ENCODE assay signal across 17 cellular contexts in the genomic region with DNA sequence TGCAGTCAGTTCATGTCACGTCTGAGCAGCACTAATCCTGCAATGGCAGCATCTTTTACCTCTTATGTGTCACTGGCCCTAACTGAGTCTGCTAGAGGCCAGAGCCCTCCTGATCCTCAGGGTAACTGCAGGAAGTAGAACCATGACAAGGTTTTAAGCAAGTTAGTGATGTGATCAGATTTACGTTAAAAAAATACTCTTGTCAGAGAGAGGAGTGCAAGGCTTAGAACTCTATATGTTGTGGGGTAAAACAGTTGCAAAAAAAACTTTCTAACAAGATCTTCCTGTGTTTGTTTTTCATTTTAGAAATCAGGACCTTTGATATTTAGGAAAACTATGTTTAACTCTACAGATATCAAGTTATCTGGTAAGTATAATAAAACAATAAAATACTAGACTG. TPM values are rescaled to one million over a fixed set of nuclear protein-coding genes. Genes with fewer than 3 reads are reported as not detected.
DNase-seq lines count a peak whose midpoint lies in the region; ATAC-seq and TF ChIP-seq lines count a peak whose summit lies in the region.
"Had no signal": no experiment of that assay in that cellular context is flagged by ENCODE, and none has a peak within 500 bp of the region (broad histone marks: within the 10 kb centered on the region; RNA-seq: fewer than 3 reads in every experiment).

No MANE protein-coding gene starts in this region.

- H3K9ac ChIP-seq in duodenal mucosa (ENCODE audit: low read depth in 1 of 2, low read length in 2 of 2), result no peak overlapping the region
- H3K9ac ChIP-seq: BLaER1 had no signal

- POLR2A ChIA-PET in activated CD4-positive, alpha-beta memory T cell treated with anti-CD3 and anti-CD28 coated beads, Interleukin-2, amount 10 ng/mL, durations not matched to agents 7 days and 5 days (lab: Charles Lee), result no interaction called here
- POLR2A ChIA-PET in activated CD4-positive, alpha-beta memory T cell treated with anti-CD3 and anti-CD28 coated beads for 36 hours (lab: Charles Lee), result no interaction called here
- POLR2A ChIA-PET in activated CD8-positive, alpha-beta T cell treated with anti-CD3 and anti-CD28 coated beads for 36 hours (lab: Charles Lee), result no interaction called here

- intact Hi-C loops in activated CD4-positive, alpha-beta memory T cell treated with anti-CD3 and anti-CD28 coated beads for 36 hours (cut with micrococcal nuclease), result loop anchor here (5.0 kb wide), 1 partner anchor 588 kb away; a partner anchor contains a TSS
- intact Hi-C loops in activated CD8-positive, alpha-beta T cell treated with anti-CD3 and anti-CD28 coated beads for 36 hours (cut with micrococcal nuclease), result loop anchor here (10.0 kb wide), 1 partner anchor 195 kb away; a partner anchor contains a TSS

- H3K4me1 ChIP-seq in duodenal mucosa (ENCODE audit: control insufficient read depth in 1 of 2, insufficient read depth in 2 of 2, low read length in 2 of 2) (peaks cover 37 to 49% of the 10 kb centered on the region in 2 donors), osteoblast (ENCODE audit: insufficient read depth, low read length) (peaks cover 13% of the 10 kb centered on the region)

- peaks cover 56% of the 10 kb centered on the region for H3K36me3 Mint-ChIP-seq in activated CD4-positive, alpha-beta memory T cell treated with anti-CD3 and anti-CD28 coated beads, Interleukin-2, amount 10 ng/mL, durations not matched to agents 7 days and 5 days (ENCODE audit: low read depth)
- peaks cover 37% of the 10 kb centered on the region for H3K36me3 Mint-ChIP-seq in activated CD4-positive, alpha-beta memory T cell treated with anti-CD3 and anti-CD28 coated beads for 36 hours
- H3K36me3 Mint-ChIP-seq in activated CD8-positive, alpha-beta T cell treated with anti-CD3 and anti-CD28 coated beads for 36 hours (ENCODE audit: low read depth), result peaks cover 47% of the 10 kb centered on the region

- no peak overlapping the region for H3K4me3 Mint-ChIP-seq in activated CD4-positive, alpha-beta memory T cell treated with anti-CD3 and anti-CD28 coated beads, Interleukin-2, amount 10 ng/mL, durations not matched to agents 7 days and 5 days
- H3K4me3 Mint-ChIP-seq in activated CD4-positive, alpha-beta memory T cell treated with anti-CD3 and anti-CD28 coated beads for 36 hours, result no peak overlapping the region
- no peak overlapping the region for H3K4me3 Mint-ChIP-seq in activated CD8-positive, alpha-beta T cell treated with anti-CD3 and anti-CD28 coated beads for 36 hours

- no peaks in the 10 kb centered on the region for H3K9me3 Mint-ChIP-seq in activated CD4-positive, alpha-beta memory T cell treated with anti-CD3 and anti-CD28 coated beads, Interleukin-2, amount 10 ng/mL, durations not matched to agents 7 days and 5 days
- H3K9me3 Mint-ChIP-seq in activated CD4-positive, alpha-beta memory T cell treated with anti-CD3 and anti-CD28 coated beads for 36 hours, result peaks cover 14% of the 10 kb centered on the region
- peaks cover 9% of the 10 kb centered on the region for H3K9me3 Mint-ChIP-seq in activated CD8-positive, alpha-beta T cell treated with anti-CD3 and anti-CD28 coated beads for 36 hours
- H3K9me3 Mint-ChIP-seq: CD8-positive, alpha-beta memory T cell; HFFc6 had no signal

- DNase-seq in activated CD4-positive, alpha-beta memory T cell treated with anti-CD3 and anti-CD28 coated beads, Interleukin-2, amount 10 ng/mL, durations not matched to agents 7 days and 5 days, result no peak
- no peak for DNase-seq in activated CD4-positive, alpha-beta memory T cell treated with anti-CD3 and anti-CD28 coated beads for 36 hours
- DNase-seq in osteoblast (ENCODE audit: insufficient read length, low spot score, missing footprints) (peak; percentile 70), omental fat pad (ENCODE audit: low spot score) (no peak), HUDEP-2 (lab: John Stamatoyannopoulos, UW; ENCODE audit: unreplicated experiment in 76 of 76) (no peak)
- no peak for DNase-seq in activated CD8-positive, alpha-beta T cell treated with anti-CD3 and anti-CD28 coated beads for 36 hours
- DNase-seq: AML-193; Caco-2; CD8-positive, alpha-beta memory T cell; DND-41; GDM1; HFFc6 had no signal

- no peaks in the 10 kb centered on the region for H3K27me3 ChIP-seq in duodenal mucosa (ENCODE audit: control insufficient read depth in 1 of 2, insufficient read depth in 2 of 2, low read length in 2 of 2)
- no peaks in the 10 kb centered on the region for H3K27me3 ChIP-seq in osteoblast (ENCODE audit: insufficient read depth, low read length)
- H3K27me3 ChIP-seq: BLaER1 had no signal

- TF ChIP-seq CTCF in osteoblast (IDR thresholded peaks at IDR 0.05; ENCODE audit: extremely low read depth, low read depth, low read length), result no peak
- no peak for TF ChIP-seq CTCF in omental fat pad (IDR thresholded peaks at IDR 0.05)
- no peak for TF ChIP-seq CTCF in activated CD8-positive, alpha-beta T cell treated with anti-CD3 and anti-CD28 coated beads for 36 hours (IDR thresholded peaks at IDR 0.05)

- H3K79me2 ChIP-seq in osteoblast (ENCODE audit: insufficient read depth, low read length), result peaks cover 56% of the 10 kb centered on the region

- H3K4me1 Mint-ChIP-seq in activated CD4-positive, alpha-beta memory T cell treated with anti-CD3 and anti-CD28 coated beads, Interleukin-2, amount 10 ng/mL, durations not matched to agents 7 days and 5 days, result peaks cover 56% of the 10 kb centered on the region
- H3K4me1 Mint-ChIP-seq in activated CD4-positive, alpha-beta memory T cell treated with anti-CD3 and anti-CD28 coated beads for 36 hours (ENCODE audit: low read depth), result peaks cover 60% of the 10 kb centered on the region
- peaks cover 49% of the 10 kb centered on the region for H3K4me1 Mint-ChIP-seq in activated CD8-positive, alpha-beta T cell treated with anti-CD3 and anti-CD28 coated beads for 36 hours (ENCODE audit: low read depth)

- peak overlapping the region; percentile 12 for H3K27ac Mint-ChIP-seq in activated CD4-positive, alpha-beta memory T cell treated with anti-CD3 and anti-CD28 coated beads, Interleukin-2, amount 10 ng/mL, durations not matched to agents 7 days and 5 days
- H3K27ac Mint-ChIP-seq in activated CD4-positive, alpha-beta memory T cell treated with anti-CD3 and anti-CD28 coated beads for 36 hours, result no peak overlapping the region
- H3K27ac Mint-ChIP-seq in activated CD8-positive, alpha-beta T cell treated with anti-CD3 and anti-CD28 coated beads for 36 hours, result no peak overlapping the region

- H4K20me1 ChIP-seq in osteoblast (ENCODE audit: insufficient read depth, low read length), result peaks cover 19% of the 10 kb centered on the region

- H3K36me3 ChIP-seq in duodenal mucosa (ENCODE audit: control insufficient read depth in 1 of 2, insufficient read depth in 2 of 2, low read length in 2 of 2), result peaks cover 11 to 35% of the 10 kb centered on the region in 2 donors
- H3K36me3 ChIP-seq in osteoblast (ENCODE audit: insufficient read depth, low read length), result peaks cover 47% of the 10 kb centered on the region
- H3K36me3 ChIP-seq: HAP-1 had no signal

- no peak overlapping the region for H3K4me2 ChIP-seq in osteoblast (ENCODE audit: insufficient read depth, low read length)
- H3K4me2 ChIP-seq: BLaER1 had no signal

- peak overlapping the region; percentile 3 for H3K27ac ChIP-seq in duodenal mucosa (ENCODE audit: low read depth, low read length)
- H3K27ac ChIP-seq in osteoblast (ENCODE audit: low read depth, low read length), result no peak overlapping the region
- H3K27ac ChIP-seq: 22Rv1, BLaER1 had no signal

- H3K4me3 ChIP-seq in duodenal mucosa (ENCODE audit: low read depth in 1 of 2, low read length in 2 of 2), result peak overlapping the region; percentile 2 to 44
- no peak overlapping the region for H3K4me3 ChIP-seq in osteoblast (ENCODE audit: insufficient read depth, low read length)
- H3K4me3 ChIP-seq: BLaER1, HAP-1 had no signal

- H3K9me3 ChIP-seq in duodenal mucosa (ENCODE audit: control insufficient read depth in 1 of 2, low read length in 2 of 2) (no peaks in the 10 kb centered on the region), osteoblast (ENCODE audit: low read depth, low read length) (no peaks in the 10 kb centered on the region)
- H3K9me3 ChIP-seq: BLaER1, Caco-2, HAP-1 had no signal

- no peaks in the 10 kb centered on the region for H3K27me3 Mint-ChIP-seq in activated CD4-positive, alpha-beta memory T cell treated with anti-CD3 and anti-CD28 coated beads, Interleukin-2, amount 10 ng/mL, durations not matched to agents 7 days and 5 days
- H3K27me3 Mint-ChIP-seq in activated CD4-positive, alpha-beta memory T cell treated with anti-CD3 and anti-CD28 coated beads for 36 hours, result no peaks in the 10 kb centered on the region
- H3K27me3 Mint-ChIP-seq in activated CD8-positive, alpha-beta T cell treated with anti-CD3 and anti-CD28 coated beads for 36 hours, result no peaks in the 10 kb centered on the region
- H3K27me3 Mint-ChIP-seq: CD8-positive, alpha-beta memory T cell had no signal

- H2AFZ ChIP-seq in osteoblast (ENCODE audit: low read length), result no peak overlapping the region

- ATAC-seq in omental fat pad (ENCODE audit: low FRiP score) (no peak), GM18867 (IDR thresholded peaks at IDR 0.05; ENCODE audit: unreplicated experiment) (no peak)
- no peak for ATAC-seq in activated CD8-positive, alpha-beta T cell treated with anti-CD3 and anti-CD28 coated beads for 36 hours

- CTCF ChIA-PET in activated CD4-positive, alpha-beta memory T cell treated with anti-CD3 and anti-CD28 coated beads, Interleukin-2, amount 10 ng/mL, durations not matched to agents 7 days and 5 days (lab: Charles Lee), result no interaction called here
- CTCF ChIA-PET in activated CD4-positive, alpha-beta memory T cell treated with anti-CD3 and anti-CD28 coated beads for 36 hours (lab: Charles Lee), result interaction anchor here (0.7 to 1.4 kb wide), 2 partner anchors 60 to 172 kb away, joined by 3 to 5 read pairs; no protein-coding TSS in a partner anchor
- CTCF ChIA-PET in activated CD8-positive, alpha-beta T cell treated with anti-CD3 and anti-CD28 coated beads for 36 hours (lab: Charles Lee), result no interaction called here

RNA-seq across cellular contexts. Expression of a gene that starts 4.6 kb away (rescaled TPM):
- 10 to 100 TPM; 23.8 to 24.0 TPM for total RNA-seq in activated CD4-positive, alpha-beta memory T cell treated with anti-CD3 and anti-CD28 coated beads, Interleukin-2, amount 10 ng/mL, durations not matched to agents 7 days and 5 days
- total RNA-seq in activated CD4-positive, alpha-beta memory T cell treated with anti-CD3 and anti-CD28 coated beads for 36 hours, result 10 to 100 TPM; 22.3 to 24.1 TPM
- total RNA-seq in osteoblast, result 33.7 and 38.9 TPM in 2 replicates
- total RNA-seq in omental fat pad, result 10 to 100 TPM; 18.6 to 24.6 (median 22.6) TPM
- total RNA-seq in activated CD8-positive, alpha-beta T cell treated with anti-CD3 and anti-CD28 coated beads for 36 hours, result 10 to 100 TPM; 11.4 to 12.2 TPM
